Comparison of ENCODE assay signal across 9 cellular contexts in the genomic region with DNA sequence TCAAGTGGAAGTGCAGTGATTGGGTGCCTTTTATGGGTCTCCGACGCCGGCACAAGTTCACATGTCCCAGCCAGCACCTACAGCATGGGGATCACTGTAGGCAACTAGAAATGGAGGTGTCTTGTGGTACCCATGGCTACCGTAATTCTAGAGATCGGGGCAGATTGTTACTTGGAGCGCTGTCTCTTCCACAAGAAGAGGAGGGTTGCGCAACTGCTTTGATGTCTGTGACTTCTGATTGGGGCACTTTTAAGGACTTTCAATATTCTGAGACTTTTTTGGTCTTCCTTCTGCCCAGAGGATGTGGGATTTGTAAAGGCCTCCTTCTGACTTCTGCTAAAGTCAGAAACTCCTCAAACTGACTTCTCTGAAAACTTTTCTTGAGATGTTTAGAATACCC. TPM values are rescaled to one million over a fixed set of nuclear protein-coding genes. Genes with fewer than 3 reads are reported as not detected.
DNase-seq lines count a peak whose midpoint lies in the region; ATAC-seq and TF ChIP-seq lines count a peak whose summit lies in the region.
"Had no signal": no experiment of that assay in that cellular context is flagged by ENCODE, and none has a peak within 500 bp of the region (broad histone marks: within the 10 kb centered on the region; RNA-seq: fewer than 3 reads in every experiment).

No MANE protein-coding gene starts in this region.

- H3K36me3 ChIP-seq in ACC112 (ENCODE audit: insufficient read depth, low read length), result peaks cover 20% of the 10 kb centered on the region
- H3K36me3 ChIP-seq in KMS-11 (ENCODE audit: insufficient read depth), result no peaks in the 10 kb centered on the region
- H3K36me3 ChIP-seq in A673 (ENCODE audit: insufficient read depth, low read length, poor library complexity, severe bottlenecking), result no peaks in the 10 kb centered on the region

- H3K27me3 Mint-ChIP-seq in osteocyte (ENCODE audit: unreplicated experiment), result no peaks in the 10 kb centered on the region
- H3K27me3 Mint-ChIP-seq in CD4-positive, alpha-beta T cell, result no peaks in the 10 kb centered on the region

- no peaks in the 10 kb centered on the region for H3K9me3 ChIP-seq in A673 (ENCODE audit: low read depth, low read length, poor library complexity, severe bottlenecking)
- H3K9me3 ChIP-seq in CD4-positive, alpha-beta T cell (ENCODE audit: control insufficient read depth, low read length), result no peaks in the 10 kb centered on the region
- H3K9me3 ChIP-seq: BLaER1 had no signal

- H3K27ac ChIP-seq in ACC112 (ENCODE audit: low read depth, low read length) (peak overlapping the region; percentile 55), KMS-11 (no peak overlapping the region; the same call in 1 of the 2 replicates), A673 (ENCODE audit: low read depth, low read length, poor library complexity, severe bottlenecking) (no peak overlapping the region)
- no peak overlapping the region for H3K27ac ChIP-seq in CD4-positive, alpha-beta T cell (ENCODE audit: low read depth, low read length)
- H3K27ac ChIP-seq: BLaER1 had no signal

- H3K4me3 ChIP-seq in ACC112 (ENCODE audit: low read depth, low read length) (no peak overlapping the region), KMS-11 (IDR thresholded peaks at IDR 0.05; ENCODE audit: insufficient read depth, low read depth, low read length) (no peak overlapping the region), fibroblast of mammary gland (ENCODE audit: control insufficient read depth, low read depth, low read length) (no peak overlapping the region), A673 (ENCODE audit: low read depth, low read length, poor library complexity, severe bottlenecking) (no peak overlapping the region)
- H3K4me3 ChIP-seq: BLaER1 had no signal

- ATAC-seq in CD4-positive, alpha-beta T cell (ENCODE audit: poor library complexity), result no peak

- POLR2A ChIA-PET in A673 (lab: Charles Lee; ENCODE audit: low non-redundant PET), result no interaction called here
- POLR2A ChIA-PET in CD4-positive, alpha-beta T cell (lab: Charles Lee), result interaction anchor here (1.0 to 2.0 kb wide), 12 partner anchors 9 to 226 kb away, joined by 4 to 25 read pairs (median 7); partner anchors contain the start of genes ARSK, GLRX, RFESD and RHOBTB3

- H3K4me3 Mint-ChIP-seq in osteocyte (ENCODE audit: unreplicated experiment), result no peak overlapping the region
- H3K4me3 Mint-ChIP-seq in CD4-positive, alpha-beta T cell, result no peak overlapping the region

- peaks cover 38% of the 10 kb centered on the region for H3K4me1 ChIP-seq in ACC112 (ENCODE audit: control insufficient read depth, insufficient read depth, low read length, unreplicated experiment)
- peaks cover 32% of the 10 kb centered on the region for H3K4me1 ChIP-seq in KMS-11 (ENCODE audit: low read depth, poor library complexity, severe bottlenecking)
- no peaks in the 10 kb centered on the region for H3K4me1 ChIP-seq in A673 (ENCODE audit: insufficient read depth, low read length, poor library complexity, severe bottlenecking)

- no peak overlapping the region for H3K9ac ChIP-seq in KMS-11
- H3K9ac ChIP-seq: BLaER1 had no signal

- H3K79me2 ChIP-seq in ACC112 (ENCODE audit: control insufficient read depth, insufficient read depth, low read length, unreplicated experiment) (no peaks in the 10 kb centered on the region), KMS-11 (ENCODE audit: insufficient read depth, low read depth) (no peaks in the 10 kb centered on the region)

- H3K27ac Mint-ChIP-seq in osteocyte (ENCODE audit: unreplicated experiment), result peak overlapping the region; percentile 71
- no peak overlapping the region for H3K27ac Mint-ChIP-seq in CD4-positive, alpha-beta T cell

- no peak for TF ChIP-seq CTCF in KMS-11 (conservative IDR thresholded peaks at IDR 0.05; ENCODE audit: low read depth, low read length)
- no peak for TF ChIP-seq CTCF in fibroblast of mammary gland (conservative IDR thresholded peaks at IDR 0.05; ENCODE audit: control insufficient read depth, insufficient read depth, low read depth, low read length)
- TF ChIP-seq CTCF in osteocyte (IDR thresholded peaks at IDR 0.05), result no peak
- no peak for TF ChIP-seq CTCF in A673 (conservative IDR thresholded peaks at IDR 0.05; ENCODE audit: low read depth, low read length)
- TF ChIP-seq CTCF in CD4-positive, alpha-beta T cell (IDR thresholded peaks at IDR 0.05), result no peak

- H3K27me3 ChIP-seq in ACC112 (ENCODE audit: insufficient read depth, low read length) (no peaks in the 10 kb centered on the region), KMS-11 (ENCODE audit: insufficient read depth, low read depth) (no peaks in the 10 kb centered on the region), A673 (replicated peaks; ENCODE audit: insufficient read depth, low read depth, low read length, poor library complexity) (no peaks in the 10 kb centered on the region)
- H3K27me3 ChIP-seq in CD4-positive, alpha-beta T cell (ENCODE audit: control insufficient read depth, insufficient read depth, low read length), result no peaks in the 10 kb centered on the region
- H3K27me3 ChIP-seq: BLaER1 had no signal

- intact Hi-C loops in A673 (cut with micrococcal nuclease; ENCODE audit: unreplicated experiment), result loop anchor here (5.0 kb wide), 2 partner anchors 138 to 557 kb away; no protein-coding TSS in a partner anchor
- intact Hi-C loops in CD4-positive, alpha-beta T cell (cut with DNase I, micrococcal nuclease), result loop anchor here in 1 of 2 experiments (2.0 to 5.0 kb wide), 2 partner anchors 118 to 556 kb away; no protein-coding TSS in a partner anchor

- peaks cover 54% of the 10 kb centered on the region for H3K36me3 Mint-ChIP-seq in osteocyte (ENCODE audit: unreplicated experiment)
- no peaks in the 10 kb centered on the region for H3K36me3 Mint-ChIP-seq in CD4-positive, alpha-beta T cell (ENCODE audit: low read depth)

- H2AFZ ChIP-seq in ACC112 (ENCODE audit: low read length, unreplicated experiment), result no peak overlapping the region
- H2AFZ ChIP-seq in KMS-11 (ENCODE audit: low read depth), result no peak overlapping the region

- H3K9me3 Mint-ChIP-seq in osteocyte (ENCODE audit: unreplicated experiment), result no peaks in the 10 kb centered on the region
- no peaks in the 10 kb centered on the region for H3K9me3 Mint-ChIP-seq in CD4-positive, alpha-beta T cell

- peaks cover 11% of the 10 kb centered on the region for H3K4me1 Mint-ChIP-seq in osteocyte (ENCODE audit: unreplicated experiment)
- H3K4me1 Mint-ChIP-seq in CD4-positive, alpha-beta T cell (ENCODE audit: low read depth), result peaks cover 5% of the 10 kb centered on the region

- peak; percentile 21 for DNase-seq in fibroblast of mammary gland (ENCODE audit: low read depth)
- no peak for DNase-seq in osteocyte (ENCODE audit: extremely low spot score, unreplicated experiment)
- no peak for DNase-seq in GF-D8 (lab: John Stamatoyannopoulos, UW)
- no peak for DNase-seq in A673 (ENCODE audit: low spot score)
- no peak for DNase-seq in CD4-positive, alpha-beta T cell
- DNase-seq in activated CD4-positive, alpha-beta T cell treated with anti-CD3 and anti-CD28 coated beads for 4 hours, result no peak

- H4K20me1 ChIP-seq in KMS-11 (ENCODE audit: insufficient read depth), result no peaks in the 10 kb centered on the region
- H4K20me1 ChIP-seq: BLaER1 had no signal

- peak overlapping the region; percentile 2; the same call in 1 of the 2 replicates for H3K4me2 ChIP-seq in KMS-11
- H3K4me2 ChIP-seq: BLaER1 had no signal

- CTCF ChIA-PET in A673 (lab: Charles Lee), result interaction anchor here (0.6 to 1.6 kb wide), 10 partner anchors 9 to 116 kb away, joined by 3 to 24 read pairs (median 6); partner anchors contain the start of gene GLRX
- CTCF ChIA-PET in CD4-positive, alpha-beta T cell (lab: Charles Lee), result interaction anchor here (0.8 to 2.1 kb wide), 28 partner anchors 9 to 556 kb away, joined by 3 to 79 read pairs (median 8); partner anchors contain the start of genes GLRX and RFESD

- BruUV-seq in A673 (replicated peaks; lab: Mats Ljungman, UMichigan), result no TSS peak

RNA-seq across cellular contexts. Expression of gene GLRX, which starts 41.9 kb away (rescaled TPM):
- total RNA-seq in osteocyte, result 26.3 and 32.8 TPM in 2 replicates
- total RNA-seq in A673 (2021), result 27.3 and 28.6 TPM in 2 replicates
- total RNA-seq in CD4-positive, alpha-beta T cell, result 10 to 100 TPM; 16.9 to 18.7 TPM

RNA-seq across cellular contexts. Expression of gene RHOBTB3, which starts 49.5 kb away (rescaled TPM):
- total RNA-seq in osteocyte, result 190 and 208 TPM in 2 replicates
- total RNA-seq in A673 (2021), result 29.6 and 40.5 TPM in 2 replicates
- total RNA-seq in CD4-positive, alpha-beta T cell, result 1 to 10 TPM; 3.8 to 4.3 TPM
